ENCODE assay signal across 1 cellular context in the genomic region with DNA sequence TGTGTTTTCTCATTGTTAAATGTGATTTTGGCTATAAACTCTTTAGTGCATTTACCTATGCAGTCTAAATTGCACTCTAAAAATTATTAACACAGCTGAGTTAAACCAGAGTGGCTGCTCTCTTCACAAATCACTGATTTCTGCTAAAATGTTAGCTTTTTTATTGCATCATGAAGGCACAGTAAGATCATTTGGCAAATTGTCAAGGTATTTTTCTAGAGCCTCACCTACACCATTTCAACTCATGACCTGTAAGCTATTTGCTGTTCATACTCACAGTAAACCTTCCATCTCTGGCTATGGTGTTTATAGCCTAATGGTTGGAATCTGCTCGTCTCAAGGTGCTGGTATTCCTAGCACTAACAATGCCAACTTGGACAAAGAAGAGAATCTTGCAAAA.
TF ChIP-seq lines count a peak whose summit lies in the region.

No MANE protein-coding gene starts in this region.

TF ChIP-seq in GM23338, 12 proteins besides CTCF, POLR2A, EP300 and RAD21 (continued from another document):
- TF ChIP-seq, protein P1, sequence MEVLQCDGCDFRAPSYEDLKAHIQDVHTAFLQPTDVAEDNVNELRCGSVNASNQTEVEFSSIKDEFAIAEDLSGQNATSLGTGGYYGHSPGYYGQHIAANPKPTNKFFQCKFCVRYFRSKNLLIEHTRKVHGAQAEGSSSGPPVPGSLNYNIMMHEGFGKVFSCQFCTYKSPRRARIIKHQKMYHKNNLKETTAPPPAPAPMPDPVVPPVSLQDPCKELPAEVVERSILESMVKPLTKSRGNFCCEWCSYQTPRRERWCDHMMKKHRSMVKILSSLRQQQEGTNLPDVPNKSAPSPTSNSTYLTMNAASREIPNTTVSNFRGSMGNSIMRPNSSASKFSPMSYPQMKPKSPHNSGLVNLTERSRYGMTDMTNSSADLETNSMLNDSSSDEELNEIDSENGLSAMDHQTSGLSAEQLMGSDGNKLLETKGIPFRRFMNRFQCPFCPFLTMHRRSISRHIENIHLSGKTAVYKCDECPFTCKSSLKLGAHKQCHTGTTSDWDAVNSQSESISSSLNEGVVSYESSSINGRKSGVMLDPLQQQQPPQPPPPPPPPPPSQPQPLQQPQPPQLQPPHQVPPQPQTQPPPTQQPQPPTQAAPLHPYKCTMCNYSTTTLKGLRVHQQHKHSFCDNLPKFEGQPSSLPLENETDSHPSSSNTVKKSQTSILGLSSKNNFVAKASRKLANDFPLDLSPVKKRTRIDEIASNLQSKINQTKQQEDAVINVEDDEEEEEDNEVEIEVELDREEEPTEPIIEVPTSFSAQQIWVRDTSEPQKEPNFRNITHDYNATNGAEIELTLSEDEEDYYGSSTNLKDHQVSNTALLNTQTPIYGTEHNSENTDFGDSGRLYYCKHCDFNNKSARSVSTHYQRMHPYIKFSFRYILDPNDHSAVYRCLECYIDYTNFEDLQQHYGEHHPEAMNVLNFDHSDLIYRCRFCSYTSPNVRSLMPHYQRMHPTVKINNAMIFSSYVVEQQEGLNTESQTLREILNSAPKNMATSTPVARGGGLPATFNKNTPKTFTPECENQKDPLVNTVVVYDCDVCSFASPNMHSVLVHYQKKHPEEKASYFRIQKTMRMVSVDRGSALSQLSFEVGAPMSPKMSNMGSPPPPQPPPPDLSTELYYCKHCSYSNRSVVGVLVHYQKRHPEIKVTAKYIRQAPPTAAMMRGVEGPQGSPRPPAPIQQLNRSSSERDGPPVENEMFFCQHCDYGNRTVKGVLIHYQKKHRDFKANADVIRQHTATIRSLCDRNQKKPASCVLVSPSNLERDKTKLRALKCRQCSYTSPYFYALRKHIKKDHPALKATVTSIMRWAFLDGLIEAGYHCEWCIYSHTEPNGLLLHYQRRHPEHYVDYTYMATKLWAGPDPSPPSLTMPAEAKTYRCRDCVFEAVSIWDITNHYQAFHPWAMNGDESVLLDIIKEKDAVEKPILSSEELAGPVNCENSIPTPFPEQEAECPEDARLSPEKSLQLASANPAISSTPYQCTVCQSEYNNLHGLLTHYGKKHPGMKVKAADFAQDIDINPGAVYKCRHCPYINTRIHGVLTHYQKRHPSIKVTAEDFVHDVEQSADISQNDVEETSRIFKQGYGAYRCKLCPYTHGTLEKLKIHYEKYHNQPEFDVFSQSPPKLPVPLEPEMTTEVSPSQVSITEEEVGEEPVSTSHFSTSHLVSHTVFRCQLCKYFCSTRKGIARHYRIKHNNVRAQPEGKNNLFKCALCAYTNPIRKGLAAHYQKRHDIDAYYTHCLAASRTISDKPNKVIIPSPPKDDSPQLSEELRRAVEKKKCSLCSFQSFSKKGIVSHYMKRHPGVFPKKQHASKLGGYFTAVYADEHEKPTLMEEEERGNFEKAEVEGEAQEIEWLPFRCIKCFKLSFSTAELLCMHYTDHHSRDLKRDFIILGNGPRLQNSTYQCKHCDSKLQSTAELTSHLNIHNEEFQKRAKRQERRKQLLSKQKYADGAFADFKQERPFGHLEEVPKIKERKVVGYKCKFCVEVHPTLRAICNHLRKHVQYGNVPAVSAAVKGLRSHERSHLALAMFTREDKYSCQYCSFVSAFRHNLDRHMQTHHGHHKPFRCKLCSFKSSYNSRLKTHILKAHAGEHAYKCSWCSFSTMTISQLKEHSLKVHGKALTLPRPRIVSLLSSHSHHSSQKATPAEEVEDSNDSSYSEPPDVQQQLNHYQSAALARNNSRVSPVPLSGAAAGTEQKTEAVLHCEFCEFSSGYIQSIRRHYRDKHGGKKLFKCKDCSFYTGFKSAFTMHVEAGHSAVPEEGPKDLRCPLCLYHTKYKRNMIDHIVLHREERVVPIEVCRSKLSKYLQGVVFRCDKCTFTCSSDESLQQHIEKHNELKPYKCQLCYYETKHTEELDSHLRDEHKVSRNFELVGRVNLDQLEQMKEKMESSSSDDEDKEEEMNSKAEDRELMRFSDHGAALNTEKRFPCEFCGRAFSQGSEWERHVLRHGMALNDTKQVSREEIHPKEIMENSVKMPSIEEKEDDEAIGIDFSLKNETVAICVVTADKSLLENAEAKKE (CRISPR knock-in tag; IDR thresholded peaks at IDR 0.05), result no peak
- TF ChIP-seq EZH2 (IDR thresholded peaks at IDR 0.05; ENCODE audit: low read depth, unreplicated experiment) (no peak), POLR2AphosphoS5 (IDR thresholded peaks at IDR 0.05; ENCODE audit: low read depth) (no peak), ZNF114 (CRISPR knock-in tag; IDR thresholded peaks at IDR 0.05) (no peak)
